19 cellular contexts compared by ENCODE assay signal in genomic region chr3:28637742-28638141, GRCh38.
DNase-seq lines count a peak whose midpoint lies in the region; ATAC-seq and TF ChIP-seq lines count a peak whose summit lies in the region.
"Had no signal": no experiment of that assay in that cellular context is flagged by ENCODE, and none has a peak within 500 bp of the region (broad histone marks: within the 10 kb centered on the region; RNA-seq: fewer than 3 reads in every experiment).

No MANE protein-coding gene starts in this region.

- H3K27me3 ChIP-seq in dorsolateral prefrontal cortex: no peaks in the 10 kb centered on the region

- no peak overlapping the region for H3K27ac Mint-ChIP-seq in WTC11
- H3K27ac Mint-ChIP-seq: CD14-positive monocyte, GM23338 had no signal

- H3K27ac ChIP-seq in dorsolateral prefrontal cortex: no peak overlapping the region
- H3K27ac ChIP-seq: HL-60, KMS-11, SK-N-MC had no signal

- peaks cover 8% of the 10 kb centered on the region for H3K9me3 Mint-ChIP-seq in WTC11
- H3K9me3 Mint-ChIP-seq: GM23338 had no signal

- no peaks in the 10 kb centered on the region; the same call in 1 of the 2 replicates for H3K36me3 Mint-ChIP-seq in WTC11
- H3K36me3 Mint-ChIP-seq: CD14-positive monocyte had no signal

- POLR2A ChIA-PET in WTC11 (lab: Charles Lee): interaction anchor here (0.6 kb wide), 1 partner anchor 983 kb away, joined by 3 read pairs; no protein-coding TSS in a partner anchor

- no peak overlapping the region for H3K4me3 ChIP-seq in dorsolateral prefrontal cortex
- H3K4me3 ChIP-seq: GM23338, SK-N-MC had no signal

- 0 out of 2 replicates have a peak, but pooled peaks cover 2% of the 10 kb centered on the region for H3K4me1 Mint-ChIP-seq in WTC11
- H3K4me1 Mint-ChIP-seq: CD14-positive monocyte had no signal

- intact Hi-C loops in left ventricle myocardium superior (cut with micrococcal nuclease): no loop called here
- intact Hi-C loops in cardiac septum (cut with DNase I): no loop called here
- intact Hi-C loops in dorsolateral prefrontal cortex (cut with DNase I): no loop called here

- TF ChIP-seq CTCF in dorsolateral prefrontal cortex (IDR thresholded peaks at IDR 0.05 in 54 of 56, conservative IDR thresholded peaks at IDR 0.05 in 2 of 56; ENCODE audit: low read depth in 1 of 56, partially characterized antibody in 56 of 56) (no peak), WTC11 (IDR thresholded peaks at IDR 0.05) (no peak)

- DNase-seq in left ventricle myocardium superior (no peak), cardiac septum (ENCODE audit: low spot score) (no peak), myocyte (ENCODE audit: low read depth) (peak; percentile 25), NCI-H1048 (lab: John Stamatoyannopoulos, UW) (no peak), anterior cingulate cortex (lab: John Stamatoyannopoulos, UW) (no peak), dorsolateral prefrontal cortex (no peak), WTC11 (ENCODE audit: low spot score) (no peak)
- DNase-seq: 8988T, DMS79 treated with DMSO at 0.1 percent for 48 hours, HCEC 1CT, NCI-H1436 treated with DMSO at 0.1 percent for 48 hours, NCI-H2081, SHP77 had no signal

- CTCF ChIA-PET in WTC11 (lab: Charles Lee): interaction anchor here (1.7 kb wide), 1 partner anchor 30 kb away, joined by 7 read pairs; no protein-coding TSS in a partner anchor

- H3K4me3 Mint-ChIP-seq in WTC11: no peak overlapping the region
- H3K4me3 Mint-ChIP-seq: CD14-positive monocyte, GM23338 had no signal

- ATAC-seq in left ventricle myocardium superior (peak; percentile 66), HG03066 (IDR thresholded peaks at IDR 0.05; ENCODE audit: low read depth, unreplicated experiment) (peak; percentile 57), WTC11 (no peak)
- ATAC-seq: GM23338 had no signal

- no peaks in the 10 kb centered on the region for H3K27me3 Mint-ChIP-seq in WTC11 (ENCODE audit: low read depth)

TF ChIP-seq in WTC11, 78 proteins besides CTCF, POLR2A, EP300 and RAD21:
- TF ChIP-seq CREM (CRISPR knock-in tag; IDR thresholded peaks at IDR 0.05) (no peak), FOXK1 (CRISPR knock-in tag; IDR thresholded peaks at IDR 0.05) (no peak), USF2 (CRISPR knock-in tag; IDR thresholded peaks at IDR 0.05) (no peak), E2F5 (CRISPR knock-in tag; IDR thresholded peaks at IDR 0.05) (no peak), ZNF532 (CRISPR knock-in tag; IDR thresholded peaks at IDR 0.05; ENCODE audit: borderline replicate concordance) (no peak), JAZF1 (CRISPR knock-in tag; IDR thresholded peaks at IDR 0.05) (no peak), CDX4 (CRISPR knock-in tag; IDR thresholded peaks at IDR 0.05; ENCODE audit: borderline replicate concordance) (no peak), SMAD3 (CRISPR knock-in tag; IDR thresholded peaks at IDR 0.05; ENCODE audit: borderline replicate concordance) (no peak), HMGA2 (CRISPR knock-in tag; IDR thresholded peaks at IDR 0.05) (no peak), ZNF423 (CRISPR knock-in tag; IDR thresholded peaks at IDR 0.05) (no peak)
